ENCODE assay signal across 12 cellular contexts in the genomic region with DNA sequence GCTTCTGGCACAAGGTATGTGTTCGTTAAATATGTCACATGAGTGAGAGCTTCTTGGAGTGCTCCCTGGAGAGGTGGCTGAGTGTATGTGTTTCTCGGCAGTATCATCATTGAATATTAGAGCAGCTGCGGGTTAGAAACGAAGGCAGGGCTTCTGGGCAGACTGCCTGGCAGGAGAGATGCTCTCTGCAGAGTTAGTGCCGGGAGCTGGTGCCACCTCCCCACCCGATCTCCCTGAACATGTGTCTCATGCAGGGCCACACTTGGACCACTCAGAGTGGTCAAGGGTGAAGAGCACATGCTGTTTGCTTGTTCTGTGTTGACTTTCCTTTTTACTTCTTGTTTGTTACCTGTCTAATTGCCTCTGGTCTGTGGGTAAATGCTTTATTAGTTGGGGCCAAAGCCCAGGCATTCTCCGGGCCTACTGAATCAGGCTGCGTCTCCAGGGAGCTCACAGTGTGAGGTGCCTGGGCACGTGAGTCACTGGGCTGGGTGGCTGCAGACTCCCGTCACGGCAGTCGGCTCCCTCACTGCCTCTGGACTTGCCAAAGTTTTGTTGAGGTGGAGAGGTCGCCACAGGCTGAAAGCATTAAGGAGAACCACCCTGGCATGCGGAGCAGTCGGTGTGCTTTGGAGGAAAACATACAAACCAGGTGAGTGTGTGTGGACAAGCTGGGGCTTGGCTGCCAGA.
DNase-seq lines count a peak whose midpoint lies in the region; ATAC-seq and TF ChIP-seq lines count a peak whose summit lies in the region.
"Had no signal": no experiment of that assay in that cellular context is flagged by ENCODE, and none has a peak within 500 bp of the region (broad histone marks: within the 10 kb centered on the region; RNA-seq: fewer than 3 reads in every experiment).

No MANE protein-coding gene starts in this region.

- H3K4me3 ChIP-seq in RWPE2 (ENCODE audit: severe bottlenecking) (no peak overlapping the region), gastroesophageal sphincter (no peak overlapping the region), thoracic aorta (peak overlapping the region; percentile 42)

- H3K27ac ChIP-seq in RWPE2 (ENCODE audit: poor library complexity, severe bottlenecking), result peak overlapping the region; percentile 6
- peak overlapping the region; percentile 38 to 77 (median 66) for H3K27ac ChIP-seq in gastroesophageal sphincter
- H3K27ac ChIP-seq in thoracic aorta, result peak overlapping the region; percentile 49 to 85

- ATAC-seq in RWPE2 (ENCODE audit: low read depth) (peak; percentile 81), gastroesophageal sphincter (peak; percentile 70), thoracic aorta (ENCODE audit: insufficient number of reproducible peaks, low FRiP score, low read depth) (peak; percentile 64), GM21515 (IDR thresholded peaks at IDR 0.05; ENCODE audit: unreplicated experiment) (no peak)
- ATAC-seq: activated T-helper 17 cell treated with anti-CD3 and anti-CD28 coated beads, Interleukin-2, amount 50 U/mL, for 72 hours; WTC11 had no signal

- no peak for TF ChIP-seq EP300 in gastroesophageal sphincter (IDR thresholded peaks at IDR 0.05)

- 33 to 39% methylated on average over 5 to 6 of the region's 15 CpGs for WGBS in gastroesophageal sphincter (ENCODE audit: low coverage in 1 of 2), 2 donors

- H3K9me3 ChIP-seq in RWPE2 (ENCODE audit: severe bottlenecking) (no peaks in the 10 kb centered on the region), gastroesophageal sphincter (no peaks in the 10 kb centered on the region), thoracic aorta (no peaks in the 10 kb centered on the region)

- DNase-seq in NCI-H128 (lab: John Stamatoyannopoulos, UW; ENCODE audit: unreplicated experiment) (peak; percentile 48), RWPE2 (ENCODE audit: low spot score) (peak; percentile 71), thoracic aorta (ENCODE audit: low spot score) (peak; percentile 32), A172 (ENCODE audit: low spot score) (no peak), T1000 (lab: John Stamatoyannopoulos, UW) (no peak), H4 (ENCODE audit: low spot score) (no peak)
- DNase-seq: mesendoderm, MV-4-11 had no signal

- no peaks in the 10 kb centered on the region for H3K27me3 ChIP-seq in RWPE2 (ENCODE audit: insufficient read depth, poor library complexity, severe bottlenecking)
- H3K27me3 ChIP-seq in gastroesophageal sphincter, result no peaks in the 10 kb centered on the region
- H3K27me3 ChIP-seq in thoracic aorta (replicated peaks; ENCODE audit: insufficient read depth), result no peaks in the 10 kb centered on the region

- no peaks in the 10 kb centered on the region for H3K36me3 ChIP-seq in RWPE2 (ENCODE audit: low read depth)
- no peaks in the 10 kb centered on the region for H3K36me3 ChIP-seq in gastroesophageal sphincter
- H3K36me3 ChIP-seq in thoracic aorta, result no peaks in the 10 kb centered on the region

- TF ChIP-seq POLR2A in gastroesophageal sphincter (IDR thresholded peaks at IDR 0.05), result no peak

- TF ChIP-seq CTCF in RWPE2 (IDR thresholded peaks at IDR 0.05; ENCODE audit: poor library complexity, severe bottlenecking), result no peak
- no peak for TF ChIP-seq CTCF in gastroesophageal sphincter (IDR thresholded peaks at IDR 0.05)
- no peak for TF ChIP-seq CTCF in thoracic aorta (IDR thresholded peaks at IDR 0.05)

- H3K4me1 ChIP-seq in RWPE2 (ENCODE audit: insufficient read depth, poor library complexity, severe bottlenecking) (peaks cover 10% of the 10 kb centered on the region), gastroesophageal sphincter (peaks cover 0 to 38% (median 0%) of the 10 kb centered on the region in 3 donors), thoracic aorta (ENCODE audit: control insufficient read depth in 1 of 2, low read depth in 2 of 2) (peaks cover 10 to 29% of the 10 kb centered on the region in 2 donors)

Comparison
In these comparisons a context has a peak if more than half of its experiments do, and no peak if none do; other contexts are left out.
1. DNase-seq: peak in NCI-H128 (single experiment), RWPE2 (single experiment) and thoracic aorta (single experiment); none in A172 (single experiment), T1000 (single experiment) and H4 (single experiment).
2. H3K27ac ChIP-seq: peak in every context shown above with its lines; median percentile 67 in thoracic aorta; 66 in gastroesophageal sphincter; 6 in RWPE2.